9 cellular contexts compared by ENCODE assay signal in genomic region chr16:5072334-5073278, GRCh38. TPM values are rescaled to one million over a fixed set of nuclear protein-coding genes. Genes with fewer than 3 reads are reported as not detected.
DNase-seq lines count a peak whose midpoint lies in the region; ATAC-seq, FAIRE-seq and TF ChIP-seq lines count a peak whose summit lies in the region.
"Had no signal": no experiment of that assay in that cellular context is flagged by ENCODE, and none has a peak within 500 bp of the region (broad histone marks: within the 10 kb centered on the region; RNA-seq: fewer than 3 reads in every experiment).

No MANE protein-coding gene starts in this region.

- H3K4me3 ChIP-seq in CD4-positive, alpha-beta memory T cell (ENCODE audit: low read length in 2 of 2), result peak overlapping the region; percentile 77 to 79
- H3K4me3 ChIP-seq in Loucy (ENCODE audit: low read length, poor library complexity, severe bottlenecking) (peak overlapping the region; percentile 84), endocrine pancreas (ENCODE audit: control insufficient read depth, insufficient read depth, low read length) (peak overlapping the region; percentile 60)

- POLR2A ChIA-PET in CD4-positive, alpha-beta memory T cell (lab: Charles Lee; ENCODE audit: partially characterized antibody), result interaction anchor here (0.6 to 2.6 kb wide), 7 partner anchors 9 to 304 kb away, joined by 4 to 22 read pairs (median 6); partner anchors contain the start of genes EEF2KMT and NAGPA

- peak overlapping the region; percentile 76 for H3K27ac ChIP-seq in CD4-positive, alpha-beta memory T cell (ENCODE audit: low read depth, low read length)

- H3K9ac ChIP-seq in Loucy (ENCODE audit: low read depth, low read length, poor library complexity, severe bottlenecking) (peak overlapping the region; percentile 72), endocrine pancreas (ENCODE audit: control insufficient read depth, insufficient read depth, low read length) (peak overlapping the region; percentile 34)

- peaks cover 22% of the 10 kb centered on the region for H3K4me1 ChIP-seq in CD4-positive, alpha-beta memory T cell (ENCODE audit: insufficient read depth, low read length)
- H3K4me1 ChIP-seq in Loucy (ENCODE audit: insufficient read depth, low read length, poor library complexity, severe bottlenecking) (peaks cover 5% of the 10 kb centered on the region), endocrine pancreas (ENCODE audit: control insufficient read depth, insufficient read depth, low read length) (no peaks in the 10 kb centered on the region)

- H3K9me2 ChIP-seq in Loucy (replicated peaks; ENCODE audit: low read depth, low read length), result no peaks in the 10 kb centered on the region

- no peaks in the 10 kb centered on the region for H3K27me3 Mint-ChIP-seq in CD4-positive, alpha-beta memory T cell
- H3K27me3 Mint-ChIP-seq in neural crest cell (ENCODE audit: low read depth), result peaks cover 6% of the 10 kb centered on the region

- no peaks in the 10 kb centered on the region for H4K20me1 ChIP-seq in Loucy (ENCODE audit: insufficient read depth, low read length, poor library complexity, severe bottlenecking)

- H3K4me2 ChIP-seq in Loucy (ENCODE audit: low read depth, low read length, poor library complexity, severe bottlenecking), result peak overlapping the region; percentile 79

- H3K9me3 Mint-ChIP-seq in CD4-positive, alpha-beta memory T cell, result no peaks in the 10 kb centered on the region
- no peaks in the 10 kb centered on the region for H3K9me3 Mint-ChIP-seq in neural crest cell

- peaks cover 5% of the 10 kb centered on the region; the same call in 1 of the 2 replicates for H3K79me2 ChIP-seq in Loucy (ENCODE audit: insufficient read depth, low read length)

- DNase-seq in CD4-positive, alpha-beta memory T cell, result no peak
- no peak for DNase-seq in neural crest cell (ENCODE audit: low read depth, low spot score)
- DNase-seq in NCI-H526 treated with DMSO at 0.1 percent for 48 hours (lab: John Stamatoyannopoulos, UW), result no peak
- no peak for DNase-seq in UCSD-AML1 (lab: John Stamatoyannopoulos, UW; ENCODE audit: unreplicated experiment)
- DNase-seq in frontal cortex (ENCODE audit: low spot score in 2 of 2), result no peak

- no peaks in the 10 kb centered on the region for H3F3A ChIP-seq in Loucy (ENCODE audit: low read depth)

- H3K4me3 Mint-ChIP-seq in CD4-positive, alpha-beta memory T cell, result peak overlapping the region; percentile 93 to 97 (median 94)
- H3K4me3 Mint-ChIP-seq in neural crest cell, result peak overlapping the region; percentile 98

- ATAC-seq in HG02642 (IDR thresholded peaks at IDR 0.05; ENCODE audit: poor library complexity, unreplicated experiment), result no peak

- intact Hi-C loops in CD4-positive, alpha-beta memory T cell (cut with micrococcal nuclease), result no loop called here

- peaks cover 19% of the 10 kb centered on the region for H3K36me3 ChIP-seq in CD4-positive, alpha-beta memory T cell (ENCODE audit: insufficient read depth, low read length)
- H3K36me3 ChIP-seq in Loucy (ENCODE audit: insufficient read depth, low read length) (no peaks in the 10 kb centered on the region), endocrine pancreas (ENCODE audit: control insufficient read depth, insufficient read depth, low read length) (no peaks in the 10 kb centered on the region)

- no peaks in the 10 kb centered on the region for H3K27me3 ChIP-seq in CD4-positive, alpha-beta memory T cell (ENCODE audit: insufficient read depth, low read length)
- no peaks in the 10 kb centered on the region for H3K27me3 ChIP-seq in Loucy (ENCODE audit: insufficient read depth, low read length, poor library complexity, severe bottlenecking)
- H3K27me3 ChIP-seq in endocrine pancreas (ENCODE audit: control insufficient read depth, insufficient read depth, low read length), result no peaks in the 10 kb centered on the region

- peak overlapping the region; percentile 94; the same call in 1 of the 2 replicates for H2AFZ ChIP-seq in Loucy (ENCODE audit: low read length)

- no peaks in the 10 kb centered on the region for H3K9me3 ChIP-seq in CD4-positive, alpha-beta memory T cell (ENCODE audit: control insufficient read depth in 1 of 2, low read length in 2 of 2)
- H3K9me3 ChIP-seq in Loucy (ENCODE audit: insufficient read depth, low read depth, low read length), result no peaks in the 10 kb centered on the region
- H3K9me3 ChIP-seq in endocrine pancreas (ENCODE audit: control insufficient read depth, low read length), result no peaks in the 10 kb centered on the region

- FAIRE-seq in frontal cortex (lab: Jason Lieb, UNC), result no peak

- H3K36me3 Mint-ChIP-seq in CD4-positive, alpha-beta memory T cell, result peaks cover 8 to 33% of the 10 kb centered on the region in 2 donors
- H3K36me3 Mint-ChIP-seq in neural crest cell (ENCODE audit: low read depth), result peaks cover 5% of the 10 kb centered on the region

- CTCF ChIA-PET in CD4-positive, alpha-beta memory T cell (lab: Charles Lee; ENCODE audit: partially characterized antibody), result interaction anchor here (1.0 to 2.3 kb wide), 3 partner anchors 10 to 14 kb away, joined by 3 to 10 read pairs (median 7); no protein-coding TSS in a partner anchor

- H3K27ac Mint-ChIP-seq in CD4-positive, alpha-beta memory T cell, result peak overlapping the region; percentile 91 to 98 (median 96)
- peak overlapping the region; percentile 97 for H3K27ac Mint-ChIP-seq in neural crest cell (ENCODE audit: unreplicated experiment)

- TF ChIP-seq CTCF in Loucy (conservative IDR thresholded peaks at IDR 0.05; ENCODE audit: low read length), result no peak
- TF ChIP-seq CTCF in neural crest cell (conservative IDR thresholded peaks at IDR 0.05), result no peak

- peaks cover 21 to 35% (median 28%) of the 10 kb centered on the region in 4 donors for H3K4me1 Mint-ChIP-seq in CD4-positive, alpha-beta memory T cell
- H3K4me1 Mint-ChIP-seq in neural crest cell, result peaks cover 13% of the 10 kb centered on the region

RNA-seq across cellular contexts. Expression of gene ALG1, which starts 1.0 kb away (rescaled TPM):
- total RNA-seq in CD4-positive, alpha-beta memory T cell, result 10 to 100 TPM; 23.5 to 28.1 TPM
- polyA plus RNA-seq in CD4-positive, alpha-beta memory T cell, result 10 to 100 TPM; 27.3 to 34.0 TPM
- 23.2 and 25.2 TPM in 2 replicates for total RNA-seq in neural crest cell
- total RNA-seq in frontal cortex, result 11.4 TPM

RNA-seq across cellular contexts. Expression of gene C16orf89, which starts 6.8 kb away (rescaled TPM):
- not detected for total RNA-seq in CD4-positive, alpha-beta memory T cell
- polyA plus RNA-seq in CD4-positive, alpha-beta memory T cell, result not detected
- total RNA-seq in neural crest cell (not detected in 2 replicates), frontal cortex (3.3 TPM)
- total RNA-seq: lung microvascular endothelial cell had no signal

RNA-seq across cellular contexts. Expression of gene EEF2KMT, which starts 25.0 kb away (rescaled TPM):
- 10 to 100 TPM; 10.9 to 13.2 TPM for total RNA-seq in CD4-positive, alpha-beta memory T cell
- polyA plus RNA-seq in CD4-positive, alpha-beta memory T cell, result 10 to 100 TPM in 1 of 2 donors, 1 to 10 TPM in 1; 6.1 to 19.7 TPM
- total RNA-seq in neural crest cell (19.1 and 21.1 TPM in 2 replicates), frontal cortex (4.1 TPM)

RNA-seq across cellular contexts. Expression of gene NAGPA, which starts 38.9 kb away (rescaled TPM):
- total RNA-seq in CD4-positive, alpha-beta memory T cell, result 10 to 100 TPM; 30.7 to 33.2 TPM
- 10 to 100 TPM; 32.2 to 36.8 TPM for polyA plus RNA-seq in CD4-positive, alpha-beta memory T cell
- total RNA-seq in neural crest cell (11.0 and 15.3 TPM in 2 replicates), frontal cortex (14.7 TPM)
